Comparison of ENCODE assay signal across 1 cellular context in genomic region chr15:88625943-88626741, GRCh38.
TF ChIP-seq lines count a peak whose summit lies in the region.

No MANE protein-coding gene starts in this region.

TF ChIP-seq in HCT116, 20 proteins besides CTCF, POLR2A, EP300 and RAD21 (continued from another document):
- TF ChIP-seq YY1 (IDR thresholded peaks at IDR 0.05; ENCODE audit: extremely low read depth, insufficient replicate concordance, low read depth, low read length) (no peak), MAX (IDR thresholded peaks at IDR 0.05) (no peak), CBX3 (IDR thresholded peaks at IDR 0.05; ENCODE audit: low read depth) (no peak), EZH2phosphoT487 (IDR thresholded peaks at IDR 0.05; ENCODE audit: borderline replicate concordance) (no peak), ELF1 (IDR thresholded peaks at IDR 0.05; ENCODE audit: borderline replicate concordance, low read depth) (no peak), EGR1 (IDR thresholded peaks at IDR 0.05; ENCODE audit: low read depth) (no peak), SRF (IDR thresholded peaks at IDR 0.05; ENCODE audit: low read depth) (no peak), ZNF274 (IDR thresholded peaks at IDR 0.05; ENCODE audit: low read depth, low read length) (no peak), REST (IDR thresholded peaks at IDR 0.05; ENCODE audit: low read depth) (no peak)
